In genomic region chr13:64912141-64912540, GRCh38 we compare ENCODE assay signal across 16 cellular contexts.
DNase-seq lines count a peak whose midpoint lies in the region; ATAC-seq, FAIRE-seq and TF ChIP-seq lines count a peak whose summit lies in the region.
"Had no signal": no experiment of that assay in that cellular context is flagged by ENCODE, and none has a peak within 500 bp of the region (broad histone marks: within the 10 kb centered on the region; RNA-seq: fewer than 3 reads in every experiment).

No MANE protein-coding gene starts in this region.

- no peak for ATAC-seq in left lobe of liver
- ATAC-seq in HG03378 (IDR thresholded peaks at IDR 0.05; ENCODE audit: unreplicated experiment): no peak
- ATAC-seq: activated T-cell treated with anti-CD3 and anti-CD28 coated beads, Interleukin-2, amount 50 U/mL, for 72 hours; HepG2; left lung; natural killer cell treated with Interleukin-12 subunit alpha and Interleukin-12 subunit beta and Interleukin-15 and Interleukin-18, amount 100 ng/mL, for 72 hours; right cardiac atrium had no signal

- no peak overlapping the region for H3K4me3 ChIP-seq in fibroblast of pulmonary artery (replicated peaks; ENCODE audit: low read depth, low read length)
- H3K4me3 ChIP-seq in smooth muscle cell: no peak overlapping the region
- H3K4me3 ChIP-seq: left lung had no signal

- no peak overlapping the region for H3K9ac ChIP-seq in smooth muscle cell (ENCODE audit: low read depth)

- WGBS in smooth muscle cell (ENCODE audit: low lambda C conversion rate): 46% methylated on average over 2 of the region's 2 CpGs

- H3K27ac ChIP-seq in smooth muscle cell (ENCODE audit: low read depth): peak overlapping the region; percentile 30
- H3K27ac ChIP-seq: left lung had no signal

- no peaks in the 10 kb centered on the region for H3K79me2 ChIP-seq in smooth muscle cell (ENCODE audit: low read depth)

- no peaks in the 10 kb centered on the region for H3F3A ChIP-seq in smooth muscle cell (ENCODE audit: low read depth)

- TF ChIP-seq POLR2A in H54 (IDR thresholded peaks at IDR 0.05; ENCODE audit: low read depth, low read length): no peak

- H3K27me3 ChIP-seq in smooth muscle cell (ENCODE audit: low read depth): no peaks in the 10 kb centered on the region
- H3K27me3 ChIP-seq: left lung had no signal

- H3K36me3 ChIP-seq in smooth muscle cell (ENCODE audit: low read depth): no peaks in the 10 kb centered on the region
- H3K36me3 ChIP-seq: left lung had no signal

- no peaks in the 10 kb centered on the region for H4K20me1 ChIP-seq in smooth muscle cell (ENCODE audit: low read depth)

- no peak overlapping the region for H2AFZ ChIP-seq in smooth muscle cell (ENCODE audit: low read depth)

- no peak for DNase-seq in H54 (ENCODE audit: insufficient read length, low spot score)
- peak; percentile 14 to 82 for DNase-seq in SW 1271 (lab: John Stamatoyannopoulos, UW)
- DNase-seq in fibroblast of pulmonary artery (ENCODE audit: low read depth): peak; percentile 82
- DNase-seq in smooth muscle cell (lab: John Stamatoyannopoulos, UW; ENCODE audit: unreplicated experiment): no peak
- no peak for DNase-seq in left lobe of liver (ENCODE audit: low spot score)
- DNase-seq in iPS-NIHi11 (ENCODE audit: low spot score): no peak
- DNase-seq: activated T-cell treated with anti-CD3 and anti-CD28 coated beads, Interleukin-2, amount 50 U/mL, for 72 hours; amygdala; HCEC 1CT; left lung; NCI-H1417; NCI-H510A treated with DMSO at 0.1 percent for 48 hours; right cardiac atrium had no signal

- TF ChIP-seq CTCF in fibroblast of pulmonary artery (IDR thresholded peaks at IDR 0.05; ENCODE audit: low read length, missing control alignments) (no peak), smooth muscle cell (IDR thresholded peaks at IDR 0.05; ENCODE audit: borderline replicate concordance, insufficient read depth, poor library complexity, severe bottlenecking) (no peak)

- H3K4me1 ChIP-seq in smooth muscle cell (ENCODE audit: low read depth): no peaks in the 10 kb centered on the region
- H3K4me1 ChIP-seq: left lung had no signal

- peak; percentile 87 for FAIRE-seq in H54 (lab: Jason Lieb, UNC)
- FAIRE-seq: HepG2 had no signal

- H3K9me3 ChIP-seq in smooth muscle cell (replicated peaks; ENCODE audit: low read depth): no peaks in the 10 kb centered on the region

- H3K4me2 ChIP-seq in smooth muscle cell: no peak overlapping the region

Comparison
In these comparisons a context has a peak if more than half of its experiments do, and no peak if none do; other contexts are left out.
1. DNase-seq: peak in SW 1271 (2 of 2) and fibroblast of pulmonary artery (single experiment); none in H54 (single experiment), smooth muscle cell (single experiment), left lobe of liver (single experiment) and iPS-NIHi11 (single experiment).